8 cellular contexts compared by ENCODE assay signal in genomic region chr2:241636983-241637232, GRCh38. TPM values are rescaled to one million over a fixed set of nuclear protein-coding genes. Genes with fewer than 3 reads are reported as not detected.
DNase-seq lines count a peak whose midpoint lies in the region; ATAC-seq and TF ChIP-seq lines count a peak whose summit lies in the region.

A gene with protein sequence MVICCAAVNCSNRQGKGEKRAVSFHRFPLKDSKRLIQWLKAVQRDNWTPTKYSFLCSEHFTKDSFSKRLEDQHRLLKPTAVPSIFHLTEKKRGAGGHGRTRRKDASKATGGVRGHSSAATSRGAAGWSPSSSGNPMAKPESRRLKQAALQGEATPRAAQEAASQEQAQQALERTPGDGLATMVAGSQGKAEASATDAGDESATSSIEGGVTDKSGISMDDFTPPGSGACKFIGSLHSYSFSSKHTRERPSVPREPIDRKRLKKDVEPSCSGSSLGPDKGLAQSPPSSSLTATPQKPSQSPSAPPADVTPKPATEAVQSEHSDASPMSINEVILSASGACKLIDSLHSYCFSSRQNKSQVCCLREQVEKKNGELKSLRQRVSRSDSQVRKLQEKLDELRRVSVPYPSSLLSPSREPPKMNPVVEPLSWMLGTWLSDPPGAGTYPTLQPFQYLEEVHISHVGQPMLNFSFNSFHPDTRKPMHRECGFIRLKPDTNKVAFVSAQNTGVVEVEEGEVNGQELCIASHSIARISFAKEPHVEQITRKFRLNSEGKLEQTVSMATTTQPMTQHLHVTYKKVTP (minus strand): TSS chr2:241637158. CDS start chr2:241637017, 141 bp downstream.

- H3K79me1 ChIP-seq in IMR-90 (ENCODE audit: low read depth in 1 of 2, low read length in 2 of 2) (peaks cover 36 to 80% of the 10 kb centered on the region in 2 experiments), neuronal stem cell (ENCODE audit: low read depth, low read length) (peaks cover 26% of the 10 kb centered on the region)

- no peak within 1 kb of the TSS; the same call in 1 of the 2 replicates for H2AK5ac ChIP-seq in IMR-90 (ENCODE audit: low read depth, low read length)
- H2AK5ac ChIP-seq in neuronal stem cell (ENCODE audit: low read depth, low read length) = peak within 1 kb of the TSS; percentile 67

- H4K91ac ChIP-seq in IMR-90 (ENCODE audit: insufficient read depth, low read depth, low read length) = peak within 1 kb of the TSS; percentile 99
- H4K91ac ChIP-seq in neuronal stem cell (ENCODE audit: low read depth, low read length, poor library complexity) = no peak within 1 kb of the TSS

- no peak within 1 kb of the TSS for H2BK12ac ChIP-seq in neuronal stem cell (ENCODE audit: low read length)

- H3K14ac ChIP-seq in IMR-90 (replicated peaks; ENCODE audit: low read depth, low read length) (peak within 1 kb of the TSS; percentile 100), neuronal stem cell (ENCODE audit: low read length) (peak within 1 kb of the TSS; percentile 94)

- in situ Hi-C loops in IMR-90 (cut with MboI; ENCODE audit: low sequenced_read_pairs) = no loop called here

- H2AK9ac ChIP-seq in IMR-90 (replicated peaks; ENCODE audit: low read depth, low read length, poor library complexity) = peak within 1 kb of the TSS; percentile 98

- peak within 1 kb of the TSS; percentile 99 for H3K56ac ChIP-seq in IMR-90 (ENCODE audit: extremely low read depth, insufficient read depth, low read length)

- peak within 1 kb of the TSS; percentile 100 for H3K23ac ChIP-seq in IMR-90 (ENCODE audit: low read depth, low read length)
- peak within 1 kb of the TSS; percentile 75 for H3K23ac ChIP-seq in neuronal stem cell (ENCODE audit: low read depth, low read length, poor library complexity)

- H2BK15ac ChIP-seq in IMR-90 (ENCODE audit: low read depth, low read length) = peak within 1 kb of the TSS; percentile 100; the same call in 2 of the 3 replicates
- no peak within 1 kb of the TSS for H2BK15ac ChIP-seq in neuronal stem cell (ENCODE audit: low read length)

- intact Hi-C loops in IMR-90 (cut with micrococcal nuclease) = loop anchor here (5.0 kb wide), 2 partner anchors 130 to 280 kb away; partner anchors contain the start of genes FARP2 and STK25

- no peaks in the 10 kb centered on the region for H3K27me3 Mint-ChIP-seq in activated T-cell treated with anti-CD3 and anti-CD28 coated beads, Interleukin-2, amount 50 U/mL, for 72 hours (ENCODE audit: low read depth)

- POLR2A ChIA-PET in IMR-90 (lab: Charles Lee; ENCODE audit: unreplicated experiment) = no interaction called here

- CTCF ChIA-PET in IMR-90 (lab: Yijun Ruan, JAX) = no interaction called here

- peak within 1 kb of the TSS; percentile 100 for H4K5ac ChIP-seq in IMR-90 (ENCODE audit: low read depth, low read length)

- peak within 1 kb of the TSS; percentile 97 for H3K4me2 ChIP-seq in IMR-90 (ENCODE audit: low read depth, low read length)
- H3K4me2 ChIP-seq in neuronal stem cell (ENCODE audit: insufficient read depth, low read length, poor library complexity, severe bottlenecking) = peak within 1 kb of the TSS; percentile 69

- dilution Hi-C loops in IMR-90 (cut with HindIII; ENCODE audit: low sequenced_read_pairs, unreplicated experiment) = no loop called here

- no peak for TF ChIP-seq POLR2A in IMR-90 (IDR thresholded peaks at IDR 0.05; ENCODE audit: low read depth, low read length)

- peaks cover 11% of the 10 kb centered on the region for H3K9me1 ChIP-seq in IMR-90 (ENCODE audit: insufficient read depth, low read length)

- H3K4ac ChIP-seq in IMR-90 (ENCODE audit: low read depth, low read length) = peak within 1 kb of the TSS; percentile 100
- H3K4ac ChIP-seq in neuronal stem cell (ENCODE audit: low read length) = no peak within 1 kb of the TSS

- H3K9me3 ChIP-seq in IMR-90 (ENCODE audit: control insufficient read depth, insufficient read depth, low read length) = no peaks in the 10 kb centered on the region
- peaks cover 3 to 14% of the 10 kb centered on the region in 2 donors for H3K9me3 ChIP-seq in neuronal stem cell (replicated peaks in 1 of 2; ENCODE audit: control insufficient read depth in 2 of 2, insufficient read depth in 1 of 2, low read depth in 1 of 2, low read length in 2 of 2)

- peak within 1 kb of the TSS; percentile 99 for H2BK20ac ChIP-seq in IMR-90 (ENCODE audit: low read depth, low read length)

- H3K27ac ChIP-seq in IMR-90 (ENCODE audit: insufficient read depth, low read length) = peak within 1 kb of the TSS; percentile 100
- peak within 1 kb of the TSS; percentile 98 for H3K27ac ChIP-seq in neuronal stem cell (replicated peaks; ENCODE audit: low read length)

- peak within 1 kb of the TSS; percentile 100 for H3K18ac ChIP-seq in IMR-90 (ENCODE audit: low read depth, low read length)
- H3K18ac ChIP-seq in neuronal stem cell (ENCODE audit: low read length) = peak within 1 kb of the TSS; percentile 100

- peak within 1 kb of the TSS; percentile 86 for H3K27ac Mint-ChIP-seq in activated T-cell treated with anti-CD3 and anti-CD28 coated beads, Interleukin-2, amount 50 U/mL, for 72 hours

- peaks cover 10 to 15% of the 10 kb centered on the region in 2 donors for H3K36me3 Mint-ChIP-seq in activated T-cell treated with anti-CD3 and anti-CD28 coated beads, Interleukin-2, amount 50 U/mL, for 72 hours (ENCODE audit: insufficient read depth in 2 of 2)

- 1% methylated on average over 24 of the region's 42 CpGs; no CpG with 5 or more reads in 1 of the 2 experiments for WGBS in IMR-90 (ENCODE audit: extremely low coverage in 2 of 2, insufficient read length in 1 of 2), 2 experiments
- no CpG with 5 or more reads among the region's 42 CpGs for WGBS in neuronal stem cell (ENCODE audit: extremely low coverage in 2 of 2, insufficient read length in 2 of 2, insufficient replicate concordance in 1 of 2), 2 donors

- H2BK120ac ChIP-seq in IMR-90 (ENCODE audit: low read depth, low read length) (peak within 1 kb of the TSS; percentile 100), neuronal stem cell (ENCODE audit: low read depth, low read length) (no peak within 1 kb of the TSS)

- H3K9ac ChIP-seq in IMR-90 (ENCODE audit: low read depth, low read length) (peak within 1 kb of the TSS; percentile 100), neuronal stem cell (ENCODE audit: low read depth, low read length, poor library complexity) (peak within 1 kb of the TSS; percentile 98)

- no peaks in the 10 kb centered on the region for H3K9me3 Mint-ChIP-seq in activated T-cell treated with anti-CD3 and anti-CD28 coated beads, Interleukin-2, amount 50 U/mL, for 72 hours

- peak within 1 kb of the TSS; percentile 100 for H3K4me3 ChIP-seq in IMR-90 (ENCODE audit: insufficient read depth, low read depth, low read length)
- peak within 1 kb of the TSS; percentile 75 to 85 for H3K4me3 ChIP-seq in foreskin fibroblast (ENCODE audit: low read depth in 1 of 2, low read length in 2 of 2)
- H3K4me3 ChIP-seq in neuronal stem cell (ENCODE audit: low read length in 2 of 2) = peak within 1 kb of the TSS; percentile 100

- peaks cover 56% of the 10 kb centered on the region for H3K4me1 Mint-ChIP-seq in activated T-cell treated with anti-CD3 and anti-CD28 coated beads, Interleukin-2, amount 50 U/mL, for 72 hours (ENCODE audit: low read depth)

- H4K8ac ChIP-seq in IMR-90 (ENCODE audit: low read depth in 2 of 2, low read length in 2 of 2) (peak within 1 kb of the TSS; percentile 99 to 100), neuronal stem cell (ENCODE audit: low read depth, low read length) (peak within 1 kb of the TSS; percentile 49)

- H3K36me3 ChIP-seq in IMR-90 (ENCODE audit: control insufficient read depth, insufficient read depth, low read length) = peaks cover 25% of the 10 kb centered on the region
- peaks cover 21 to 59% of the 10 kb centered on the region in 2 donors for H3K36me3 ChIP-seq in neuronal stem cell (replicated peaks in 1 of 2; ENCODE audit: control insufficient read depth in 2 of 2, insufficient read depth in 2 of 2, low read length in 2 of 2)

- peak within 1 kb of the TSS; percentile 84 to 100 for H3K4me3 Mint-ChIP-seq in activated T-cell treated with anti-CD3 and anti-CD28 coated beads, Interleukin-2, amount 50 U/mL, for 72 hours

- peak; percentile 55 for ATAC-seq in GM21619 (IDR thresholded peaks at IDR 0.05; ENCODE audit: unreplicated experiment)
- ATAC-seq in IMR-90 (ENCODE audit: low read depth) = peak; percentile 87
- ATAC-seq in activated T-cell treated with anti-CD3 and anti-CD28 coated beads, Interleukin-2, amount 50 U/mL, for 72 hours (replicated peaks in 1 of 2) = peak; percentile 74 to 81

- peak; percentile 96 for DNase-seq in GM10266 (ENCODE audit: extremely low spot score)
- no peak for DNase-seq in IMR-90
- DNase-seq in activated T-cell treated with anti-CD3 and anti-CD28 coated beads, Interleukin-2, amount 50 U/mL, for 72 hours = peak; percentile 70 to 74
- DNase-seq in foreskin fibroblast = peak; percentile 72 to 90
- no peak for DNase-seq in neuronal stem cell (ENCODE audit: low spot score)
- DNase-seq in GF-D8 (lab: John Stamatoyannopoulos, UW) = no peak
- no peak for DNase-seq in central memory CD4-positive, alpha-beta T cell

- BruUV-seq in IMR-90 (replicated peaks; lab: Mats Ljungman, UMichigan) = no TSS peak

- H3K27me3 ChIP-seq in IMR-90 (ENCODE audit: control insufficient read depth, insufficient read depth, low read length) = no peaks in the 10 kb centered on the region
- no peaks in the 10 kb centered on the region for H3K27me3 ChIP-seq in neuronal stem cell (ENCODE audit: control insufficient read depth in 3 of 3, insufficient read depth in 3 of 3, low read depth in 1 of 3, low read length in 3 of 3)

- H2BK5ac ChIP-seq in IMR-90 (ENCODE audit: low read depth, low read length, poor library complexity, severe bottlenecking) (peak within 1 kb of the TSS; percentile 100), neuronal stem cell (ENCODE audit: low read length) (peak within 1 kb of the TSS; percentile 76)

- H3K4me1 ChIP-seq in IMR-90 (ENCODE audit: control insufficient read depth, insufficient read depth, low read length) (peaks cover 3% of the 10 kb centered on the region; the same call in 1 of the 2 replicates), neuronal stem cell (ENCODE audit: control insufficient read depth in 2 of 2, insufficient read depth in 1 of 2, low read depth in 1 of 2, low read length in 2 of 2) (peaks cover 6 to 9% of the 10 kb centered on the region in 2 donors)

- peaks cover 59% of the 10 kb centered on the region for H4K20me1 ChIP-seq in IMR-90 (ENCODE audit: insufficient read depth, low read length)

- TF ChIP-seq CTCF in GM10266 (IDR thresholded peaks at IDR 0.05; ENCODE audit: control insufficient read depth, insufficient read depth, low read depth, missing control alignments) = no peak
- TF ChIP-seq CTCF in IMR-90 (conservative IDR thresholded peaks at IDR 0.05; ENCODE audit: low read depth, low read length) = no peak
- no peak for TF ChIP-seq CTCF in foreskin fibroblast (IDR thresholded peaks at IDR 0.05; ENCODE audit: low read depth, low read length)

- TF ChIP-seq RAD21 in IMR-90 (IDR thresholded peaks at IDR 0.05; ENCODE audit: low read length) = no peak

- peak within 1 kb of the TSS; percentile 100 for H2AFZ ChIP-seq in IMR-90 (replicated peaks; ENCODE audit: low read length, poor library complexity)
- peak within 1 kb of the TSS; percentile 100 for H2AFZ ChIP-seq in neuronal stem cell (ENCODE audit: low read length)

RNA-seq across cellular contexts. Expression of the gene that starts here (rescaled TPM):
- total RNA-seq in IMR-90 (2012; rRNA removed) = 33.9 and 42.2 TPM in 2 replicates
- 55.1 and 60.3 TPM in 2 replicates for polyA plus RNA-seq in IMR-90 (2012; rRNA removed)
- polyA plus RNA-seq in IMR-90 (2012; cell fraction: cytosol; rRNA removed) = 53.0 and 64.7 TPM in 2 replicates
- 20.5 and 32.9 TPM in 2 replicates for polyA plus RNA-seq in IMR-90 (2012; cell fraction: nucleus; rRNA removed; ENCODE audit: low replicate concordance)
- 10 to 100 TPM; 41.8 to 50.9 TPM for total RNA-seq in activated T-cell treated with anti-CD3 and anti-CD28 coated beads, Interleukin-2, amount 50 U/mL, for 72 hours
- 54.6 TPM for polyA plus RNA-seq in neuronal stem cell (2013, experiment 1 of 2)
- polyA plus RNA-seq in neuronal stem cell (2013, experiment 2 of 2) = 56.0 TPM

Comparison
In these comparisons a context has a peak if more than half of its experiments do, and no peak if none do; other contexts are left out.
1. DNase-seq: peak in GM10266 (single experiment), activated T-cell treated with anti-CD3 and anti-CD28 coated beads, Interleukin-2, amount 50 U/mL, for 72 hours (2 of 2) and foreskin fibroblast (2 of 2); none in IMR-90 (single experiment), neuronal stem cell (single experiment), GF-D8 (single experiment) and central memory CD4-positive, alpha-beta T cell (single experiment).
2. Peak in every context shown above with its lines, with median percentiles within 50 percentile points of each other: ATAC-seq and H3K4me3 ChIP-seq.